ENCODE assay signal across 19 cellular contexts in the genomic region with DNA sequence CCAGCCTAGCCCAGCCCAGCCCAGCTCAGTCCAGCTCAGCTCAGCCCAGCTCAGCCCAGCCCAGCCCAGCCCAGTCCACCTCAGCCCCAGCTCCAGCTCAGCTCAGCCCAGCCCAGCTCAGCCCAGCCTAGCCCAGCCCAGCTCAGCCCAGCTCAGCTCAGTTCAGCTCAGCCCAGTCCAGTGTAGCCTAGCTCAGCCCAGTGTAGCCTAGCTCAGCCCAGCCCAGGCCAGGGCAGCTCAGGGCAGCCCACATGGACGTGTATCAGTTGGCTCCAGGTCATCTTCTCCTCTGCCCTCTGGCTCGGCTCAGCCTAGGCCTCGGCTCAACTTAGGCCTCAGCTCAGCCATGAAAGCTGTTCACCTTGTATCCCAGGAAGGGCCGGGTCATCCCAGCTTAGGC.
A peak's percentile ranks its signal among the peaks of the same experiment; 100 is the strongest.
DNase-seq lines count a peak whose midpoint lies in the region; ATAC-seq, FAIRE-seq and TF ChIP-seq lines count a peak whose summit lies in the region.
"Had no signal": no experiment of that assay in that cellular context is flagged by ENCODE, and none has a peak within 500 bp of the region (broad histone marks: within the 10 kb centered on the region; RNA-seq: fewer than 3 reads in every experiment).

No MANE protein-coding gene starts in this region.

- no peak overlapping the region for H2AFZ ChIP-seq in HepG2 (ENCODE audit: low read length)

- H3K36me3 Mint-ChIP-seq in activated T-cell treated with anti-CD3 and anti-CD28 coated beads, Interleukin-2, amount 50 U/mL, for 24 hours (ENCODE audit: low read depth), result no peaks in the 10 kb centered on the region

- DNase-seq in activated T-cell treated with anti-CD3 and anti-CD28 coated beads, Interleukin-2, amount 50 U/mL, for 24 hours, result peak; percentile 19
- no peak for DNase-seq in activated T-cell treated with anti-CD3 and anti-CD28 coated beads, Interleukin-2, amount 50 U/mL, for 48 hours
- DNase-seq in RWPE2 (ENCODE audit: low spot score) (peak; percentile 51), HepG2 (ENCODE audit: low spot score) (no peak), upper lobe of right lung (no peak), dermis blood vessel endothelial cell (no peak), NCI-H187 treated with DMSO at 0.1 percent for 48 hours (lab: John Stamatoyannopoulos, UW) (no peak)
- DNase-seq: C1 segment of cervical spinal cord, HCEC 1CT, KBM-7, NCI-H1436, NCI-H2029 treated with DMSO at 0.1 percent for 48 hours, NCI-H2171 treated with DMSO at 0.1 percent for 48 hours, NCI-H446 treated with DMSO at 0.1 percent for 48 hours, NCI-H748 treated with DMSO at 0.1 percent for 48 hours, Right ventricle myocardium superior had no signal

- in situ Hi-C loops in HepG2 (cut with HindIII; ENCODE audit: extremely low pct_ligation_motif_present, low pct_unique_long_range_greater_than_20kb), result no loop called here

- H4K20me1 ChIP-seq in HepG2 (ENCODE audit: insufficient read depth, low read length), result no peaks in the 10 kb centered on the region

- H3K4me1 Mint-ChIP-seq in activated T-cell treated with anti-CD3 and anti-CD28 coated beads, Interleukin-2, amount 50 U/mL, for 24 hours (ENCODE audit: low read depth), result no peaks in the 10 kb centered on the region

- no peak for TF ChIP-seq EP300 in HepG2 (IDR thresholded peaks at IDR 0.05; ENCODE audit: low read depth in 2 of 2, low read length in 2 of 2)
- TF ChIP-seq EP300 in HepG2 (CRISPR knock-in tag; IDR thresholded peaks at IDR 0.05; ENCODE audit: borderline replicate concordance), result no peak

- H3K4me2 ChIP-seq in HepG2 (ENCODE audit: low read depth, low read length), result no peak overlapping the region

- no TSS peak for BruUV-seq in HepG2 (replicated peaks; lab: Mats Ljungman, UMichigan)

- H3K9me3 ChIP-seq in RWPE2 (ENCODE audit: severe bottlenecking) (no peaks in the 10 kb centered on the region), HepG2 (ENCODE audit: low read length) (no peaks in the 10 kb centered on the region), upper lobe of right lung (no peaks in the 10 kb centered on the region)

- TF ChIP-seq RAD21 in HepG2 (CRISPR knock-in tag; IDR thresholded peaks at IDR 0.05), result no peak

- no peak overlapping the region for H3K4me3 Mint-ChIP-seq in activated T-cell treated with anti-CD3 and anti-CD28 coated beads, Interleukin-2, amount 50 U/mL, for 24 hours

- no peaks in the 10 kb centered on the region for H3K27me3 ChIP-seq in RWPE2 (ENCODE audit: insufficient read depth, poor library complexity, severe bottlenecking)
- peaks cover 0 to 1% of the 10 kb centered on the region in 2 experiments; a peak in 2 of 5 replicates for H3K27me3 ChIP-seq in HepG2 (ENCODE audit: control insufficient read depth in 1 of 2, insufficient read depth in 2 of 2, low read length in 2 of 2)
- no peaks in the 10 kb centered on the region for H3K27me3 ChIP-seq in upper lobe of right lung

- no peak overlapping the region for H3K9ac ChIP-seq in HepG2 (ENCODE audit: insufficient read depth, low read depth, low read length)

- no peaks in the 10 kb centered on the region for H3K79me2 ChIP-seq in HepG2 (ENCODE audit: insufficient read depth, low read length)

- no peaks in the 10 kb centered on the region for H3K9me3 Mint-ChIP-seq in activated T-cell treated with anti-CD3 and anti-CD28 coated beads, Interleukin-2, amount 50 U/mL, for 24 hours

- 0% methylated on average over 1 of the region's 4 CpGs for WGBS in HepG2 (ENCODE audit: low lambda C conversion rate)

- TF ChIP-seq POLR2A in HepG2 (IDR thresholded peaks at IDR 0.05; ENCODE audit: insufficient read depth in 1 of 2, low read depth in 2 of 2, low read length in 2 of 2), result no peak

- no peak overlapping the region for H3K27ac Mint-ChIP-seq in activated T-cell treated with anti-CD3 and anti-CD28 coated beads, Interleukin-2, amount 50 U/mL, for 24 hours

- H3K4me3 ChIP-seq in RWPE2 (ENCODE audit: severe bottlenecking) (no peak overlapping the region), HepG2 (replicated peaks in 1 of 3; ENCODE audit: insufficient read depth in 1 of 3, low read depth in 2 of 3, low read length in 3 of 3) (no peak overlapping the region), upper lobe of right lung (no peak overlapping the region)
- H3K4me3 ChIP-seq: SK-N-MC had no signal

- H3K27ac ChIP-seq in RWPE2 (ENCODE audit: poor library complexity, severe bottlenecking), result no peak overlapping the region
- H3K27ac ChIP-seq in HepG2 (ENCODE audit: extremely low read length, insufficient read depth, low read length), result no peak overlapping the region
- no peak overlapping the region for H3K27ac ChIP-seq in upper lobe of right lung
- H3K27ac ChIP-seq: SK-N-MC had no signal

- ATAC-seq in RWPE2 (ENCODE audit: low read depth) (no peak), HepG2 (peak; percentile 13; the same call in 1 of the 3 replicates), upper lobe of right lung (no peak), GM18907 (IDR thresholded peaks at IDR 0.05; ENCODE audit: unreplicated experiment) (no peak)

- intact Hi-C loops in HepG2 (cut with micrococcal nuclease; ENCODE audit: unreplicated experiment), result no loop called here
- intact Hi-C loops in upper lobe of right lung (cut with DNase I), result no loop called here

- FAIRE-seq in HepG2 (lab: Jason Lieb, UNC), result no peak
- FAIRE-seq: GM19239 had no signal

- H3K4me1 ChIP-seq in RWPE2 (ENCODE audit: insufficient read depth, poor library complexity, severe bottlenecking) (no peaks in the 10 kb centered on the region), HepG2 (ENCODE audit: insufficient read depth, low read length) (no peaks in the 10 kb centered on the region), upper lobe of right lung (no peaks in the 10 kb centered on the region)

- POLR2A ChIA-PET in HepG2 (lab: Yijun Ruan, JAX), result no interaction called here

- H3K27me3 Mint-ChIP-seq in activated T-cell treated with anti-CD3 and anti-CD28 coated beads, Interleukin-2, amount 50 U/mL, for 24 hours, result no peaks in the 10 kb centered on the region

- H3K36me3 ChIP-seq in RWPE2 (ENCODE audit: low read depth) (no peaks in the 10 kb centered on the region), HepG2 (replicated peaks in 1 of 2; ENCODE audit: control insufficient read depth in 1 of 2, insufficient read depth in 2 of 2, low read length in 2 of 2) (no peaks in the 10 kb centered on the region), upper lobe of right lung (no peaks in the 10 kb centered on the region)

- TF ChIP-seq CTCF in RWPE2 (IDR thresholded peaks at IDR 0.05; ENCODE audit: poor library complexity, severe bottlenecking), result no peak
- TF ChIP-seq CTCF in HepG2 (CRISPR knock-in tag; IDR thresholded peaks at IDR 0.05), result no peak
- TF ChIP-seq CTCF in upper lobe of right lung (IDR thresholded peaks at IDR 0.05), result no peak

- CTCF ChIA-PET in HepG2 (lab: Yijun Ruan, JAX; ENCODE audit: low intra/inter-chr PET ratio, low total read pairs), result no interaction called here

TF ChIP-seq in HepG2, 621 proteins besides CTCF, POLR2A, EP300 and RAD21:
- TF ChIP-seq CBX5 (CRISPR knock-in tag; IDR thresholded peaks at IDR 0.05; ENCODE audit: borderline replicate concordance), result no peak
- TF ChIP-seq PAX8 (CRISPR knock-in tag; IDR thresholded peaks at IDR 0.05; ENCODE audit: borderline replicate concordance), result no peak
- TF ChIP-seq TBX2 (CRISPR knock-in tag; IDR thresholded peaks at IDR 0.05; ENCODE audit: borderline replicate concordance), result no peak
- TF ChIP-seq ATF1 (CRISPR knock-in tag; IDR thresholded peaks at IDR 0.05), result no peak
- TF ChIP-seq ZNF296 (CRISPR knock-in tag; conservative IDR thresholded peaks at IDR 0.05), result no peak
- no peak for TF ChIP-seq HOXA5 (CRISPR knock-in tag; IDR thresholded peaks at IDR 0.05)
- TF ChIP-seq KAT7 (CRISPR knock-in tag; IDR thresholded peaks at IDR 0.05; ENCODE audit: borderline replicate concordance), result no peak
- TF ChIP-seq YEATS4 (CRISPR knock-in tag; IDR thresholded peaks at IDR 0.05; ENCODE audit: borderline replicate concordance), result no peak
- TF ChIP-seq THYN1 (CRISPR knock-in tag; IDR thresholded peaks at IDR 0.05; ENCODE audit: borderline replicate concordance, low read depth), result no peak
- no peak for TF ChIP-seq ZNF773 (CRISPR knock-in tag; IDR thresholded peaks at IDR 0.05; ENCODE audit: borderline replicate concordance)
- TF ChIP-seq, protein P1, sequence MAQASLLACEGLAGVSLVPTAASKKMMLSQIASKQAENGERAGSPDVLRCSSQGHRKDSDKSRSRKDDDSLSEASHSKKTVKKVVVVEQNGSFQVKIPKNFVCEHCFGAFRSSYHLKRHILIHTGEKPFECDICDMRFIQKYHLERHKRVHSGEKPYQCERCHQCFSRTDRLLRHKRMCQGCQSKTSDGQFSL (CRISPR knock-in tag; IDR thresholded peaks at IDR 0.05), result no peak
- TF ChIP-seq, protein P2, sequence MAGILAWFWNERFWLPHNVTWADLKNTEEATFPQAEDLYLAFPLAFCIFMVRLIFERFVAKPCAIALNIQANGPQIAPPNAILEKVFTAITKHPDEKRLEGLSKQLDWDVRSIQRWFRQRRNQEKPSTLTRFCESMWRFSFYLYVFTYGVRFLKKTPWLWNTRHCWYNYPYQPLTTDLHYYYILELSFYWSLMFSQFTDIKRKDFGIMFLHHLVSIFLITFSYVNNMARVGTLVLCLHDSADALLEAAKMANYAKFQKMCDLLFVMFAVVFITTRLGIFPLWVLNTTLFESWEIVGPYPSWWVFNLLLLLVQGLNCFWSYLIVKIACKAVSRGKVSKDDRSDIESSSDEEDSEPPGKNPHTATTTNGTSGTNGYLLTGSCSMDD (CRISPR knock-in tag; IDR thresholded peaks at IDR 0.05), result no peak
- TF ChIP-seq ZNF292 (CRISPR knock-in tag; IDR thresholded peaks at IDR 0.05; ENCODE audit: borderline replicate concordance, low read depth), result no peak
- no peak for TF ChIP-seq GTF3A (CRISPR knock-in tag; conservative IDR thresholded peaks at IDR 0.05)
- no peak for TF ChIP-seq ESRRA (CRISPR knock-in tag; IDR thresholded peaks at IDR 0.05; ENCODE audit: low read depth)
- TF ChIP-seq ZNF777 (CRISPR knock-in tag; IDR thresholded peaks at IDR 0.05), result no peak

Comparison
In these comparisons a context has a peak if more than half of its experiments do, and no peak if none do; other contexts are left out.
1. DNase-seq: peak in activated T-cell treated with anti-CD3 and anti-CD28 coated beads, Interleukin-2, amount 50 U/mL, for 24 hours (single experiment) and RWPE2 (single experiment); none in activated T-cell treated with anti-CD3 and anti-CD28 coated beads, Interleukin-2, amount 50 U/mL, for 48 hours (0 of 2), HepG2 (single experiment), upper lobe of right lung (single experiment), dermis blood vessel endothelial cell (single experiment) and NCI-H187 treated with DMSO at 0.1 percent for 48 hours (single experiment).